In genomic region chr7:333399-333776, GRCh38 we compare ENCODE assay signal across 1 cellular context.
TF ChIP-seq lines count a peak whose summit lies in the region.

No MANE protein-coding gene starts in this region.

TF ChIP-seq in HepG2, 621 proteins besides CTCF, POLR2A, EP300 and RAD21 (continued from another document):
- TF ChIP-seq ZGPAT (CRISPR knock-in tag; IDR thresholded peaks at IDR 0.05) (no peak), ZNF776 (CRISPR knock-in tag; IDR thresholded peaks at IDR 0.05) (no peak)
